ENCODE assay signal across 16 cellular contexts in genomic region chr19:17202249-17202648, GRCh38. TPM values are rescaled to one million over a fixed set of nuclear protein-coding genes. Genes with fewer than 3 reads are reported as not detected.
DNase-seq lines count a peak whose midpoint lies in the region; ATAC-seq, FAIRE-seq and TF ChIP-seq lines count a peak whose summit lies in the region.
"Had no signal": no experiment of that assay in that cellular context is flagged by ENCODE, and none has a peak within 500 bp of the region (broad histone marks: within the 10 kb centered on the region; RNA-seq: fewer than 3 reads in every experiment).

No MANE protein-coding gene starts in this region.

- no peak overlapping the region for H3K4me2 ChIP-seq in endothelial cell of umbilical vein (ENCODE audit: insufficient read depth, low read length)

- BruUV-seq in endothelial cell of umbilical vein (replicated peaks; lab: Mats Ljungman, UMichigan) = no TSS peak

- POLR2A ChIA-PET in endothelial cell of umbilical vein (lab: Charles Lee) = no interaction called here

- H3K9me1 ChIP-seq in endothelial cell of umbilical vein (replicated peaks; ENCODE audit: control insufficient read depth, extremely low read depth, insufficient read depth, low read length) = no peaks in the 10 kb centered on the region

- H3K4me3 ChIP-seq in endothelial cell of umbilical vein (replicated peaks in 1 of 3; ENCODE audit: insufficient read depth in 1 of 3, low read depth in 1 of 3, low read length in 3 of 3) (no peak overlapping the region), tibial artery (no peak overlapping the region)
- H3K4me3 ChIP-seq: left lung had no signal

- intact Hi-C loops in endothelial cell of umbilical vein (cut with micrococcal nuclease) (no loop called here), tibial artery (cut with DNase I; ENCODE audit: low total_unique reads) (no loop called here)

- CTCF ChIA-PET in endothelial cell of umbilical vein (lab: Charles Lee) = no interaction called here

- no peak overlapping the region for H3K9ac ChIP-seq in endothelial cell of umbilical vein (replicated peaks; ENCODE audit: extremely low read depth, insufficient read depth, low read length)

- H3K9me3 ChIP-seq in endothelial cell of umbilical vein (replicated peaks; ENCODE audit: control insufficient read depth, insufficient read depth, low read length) (no peaks in the 10 kb centered on the region), tibial artery (no peaks in the 10 kb centered on the region)
- H3K9me3 ChIP-seq: left lung had no signal

- H3K27me3 ChIP-seq in endothelial cell of umbilical vein (ENCODE audit: control insufficient read depth in 2 of 2, insufficient read depth in 2 of 2, low read length in 2 of 2) (no peaks in the 10 kb centered on the region), tibial artery (no peaks in the 10 kb centered on the region)
- H3K27me3 ChIP-seq: left lung had no signal

- no peak overlapping the region for H3K27ac ChIP-seq in endothelial cell of umbilical vein (ENCODE audit: insufficient read depth, low read depth, low read length)
- H3K27ac ChIP-seq in tibial artery = no peak overlapping the region
- H3K27ac ChIP-seq: left lung had no signal

- no peak for TF ChIP-seq POLR2A in endothelial cell of umbilical vein (IDR thresholded peaks at IDR 0.05; ENCODE audit: low read depth, low read length)

- H3K4me1 ChIP-seq in endothelial cell of umbilical vein (ENCODE audit: control insufficient read depth, extremely low read depth, insufficient read depth, low read length) (no peaks in the 10 kb centered on the region), tibial artery (no peaks in the 10 kb centered on the region)
- H3K4me1 ChIP-seq: left lung had no signal

- dilution Hi-C loops in endothelial cell of umbilical vein (cut with MboI; ENCODE audit: extremely low pct_ligation_motif_present, low sequenced_read_pairs) = no loop called here

- no peaks in the 10 kb centered on the region for H3K79me2 ChIP-seq in endothelial cell of umbilical vein (ENCODE audit: control insufficient read depth, insufficient read depth, low read length)

- H2AFZ ChIP-seq in endothelial cell of umbilical vein (ENCODE audit: low read depth, low read length) = no peak overlapping the region

- no peak for FAIRE-seq in endothelial cell of umbilical vein (lab: Jason Lieb, UNC)
- FAIRE-seq: frontal cortex had no signal

- H4K20me1 ChIP-seq in endothelial cell of umbilical vein (replicated peaks; ENCODE audit: control insufficient read depth, extremely low read depth, insufficient read depth, low read length) = no peaks in the 10 kb centered on the region

- H3K36me3 ChIP-seq in endothelial cell of umbilical vein (ENCODE audit: control insufficient read depth in 2 of 2, extremely low read depth in 1 of 2, insufficient read depth in 2 of 2, low read length in 2 of 2) (peaks cover 10 to 60% of the 10 kb centered on the region in 2 experiments), tibial artery (peaks cover 81 to 99% (median 86%) of the 10 kb centered on the region in 3 donors)

- DNase-seq in stimulated activated CD4-positive, alpha-beta T cell treated with anti-CD3 and anti-CD28 coated beads, Interleukin-4, amount 100 ng/mL, for 1 hour = peak; percentile 27
- DNase-seq in stimulated activated CD4-positive, alpha-beta T cell treated with anti-CD3 and anti-CD28 coated beads, Interleukin-2, amount 100 ng/mL, for 48 hours = no peak
- DNase-seq in SW480 (ENCODE audit: low spot score) (peak; percentile 53), endothelial cell of umbilical vein (ENCODE audit: low read depth, low spot score) (peak; percentile 22), glomerular visceral epithelial cell (ENCODE audit: extremely low spot score) (no peak), AG08395 (ENCODE audit: low spot score) (no peak), tibial artery (no peak)
- DNase-seq: activated CD4-positive, CD25-positive, alpha-beta regulatory T cell; left lung; NCI-H1105; NCI-H510A; nucleus accumbens; Right ventricle myocardium superior; stimulated activated naive CD4-positive, alpha-beta T cell treated with Interleukin-2 at 50 U/mL for 16 hours had no signal

- no peak for TF ChIP-seq CTCF in endothelial cell of umbilical vein (IDR thresholded peaks at IDR 0.05; ENCODE audit: extremely low read depth in 1 of 2, insufficient read depth in 1 of 2, low read depth in 1 of 2, low read length in 2 of 2)
- no peak for TF ChIP-seq CTCF in tibial artery (IDR thresholded peaks at IDR 0.05)

- ATAC-seq in HG02642 (IDR thresholded peaks at IDR 0.05; ENCODE audit: poor library complexity, unreplicated experiment) = no peak
- ATAC-seq: left lung had no signal

TF ChIP-seq in endothelial cell of umbilical vein, 7 proteins besides CTCF, POLR2A, EP300 and RAD21:
- no peak for TF ChIP-seq MYC (IDR thresholded peaks at IDR 0.05; ENCODE audit: low read depth, low read length)

RNA-seq across cellular contexts. Expression of gene USE1, which starts 12.9 kb away (rescaled TPM):
- 21.2 and 21.3 TPM in 2 replicates for total RNA-seq in endothelial cell of umbilical vein
- polyA plus RNA-seq in endothelial cell of umbilical vein = 27.6 and 29.8 TPM in 2 replicates
- 28.0 and 28.7 TPM in 2 replicates for polyA plus RNA-seq in endothelial cell of umbilical vein (2011; cell fraction: cytosol; rRNA removed)
- polyA plus RNA-seq in endothelial cell of umbilical vein (2011; cell fraction: nucleus; rRNA removed) = 33.4 and 37.0 TPM in 2 replicates
- 15.2 and 17.9 TPM in 2 replicates for polyA plus RNA-seq in endothelial cell of umbilical vein (2012)
- 10.6 and 14.3 TPM in 2 replicates for polyA minus RNA-seq in endothelial cell of umbilical vein
- 19.0 TPM for polyA minus RNA-seq in endothelial cell of umbilical vein (2011; cell fraction: cytosol; rRNA and poly(A)+ RNA removed)
- 8.7 and 9.6 TPM in 2 replicates for polyA minus RNA-seq in endothelial cell of umbilical vein (2011; cell fraction: nucleus; rRNA and poly(A)+ RNA removed)

RNA-seq across cellular contexts. Expression of gene OCEL1, which starts 23.8 kb away (rescaled TPM):
- total RNA-seq in endothelial cell of umbilical vein = 12.5 and 13.0 TPM in 2 replicates
- polyA plus RNA-seq in endothelial cell of umbilical vein = 7.4 and 7.7 TPM in 2 replicates
- polyA plus RNA-seq in endothelial cell of umbilical vein (2011; cell fraction: cytosol; rRNA removed) = 7.1 and 8.0 TPM in 2 replicates
- polyA plus RNA-seq in endothelial cell of umbilical vein (2011; cell fraction: nucleus; rRNA removed) = 6.6 and 7.6 TPM in 2 replicates
- polyA plus RNA-seq in endothelial cell of umbilical vein (2012) = 8.2 and 9.9 TPM in 2 replicates
- 2.5 and 2.8 TPM in 2 replicates for polyA minus RNA-seq in endothelial cell of umbilical vein
- polyA minus RNA-seq in endothelial cell of umbilical vein (2011; cell fraction: cytosol; rRNA and poly(A)+ RNA removed) = 9.4 TPM
- 0.77 and 2.0 TPM in 2 replicates for polyA minus RNA-seq in endothelial cell of umbilical vein (2011; cell fraction: nucleus; rRNA and poly(A)+ RNA removed)

RNA-seq across cellular contexts. Expression of gene NR2F6, which starts 43.5 kb away (rescaled TPM):
- total RNA-seq in endothelial cell of umbilical vein = 36.1 and 39.2 TPM in 2 replicates
- polyA plus RNA-seq in endothelial cell of umbilical vein = 38.9 and 53.7 TPM in 2 replicates
- polyA plus RNA-seq in endothelial cell of umbilical vein (2011; cell fraction: cytosol; rRNA removed) = 16.1 and 29.4 TPM in 2 replicates
- 13.1 and 13.5 TPM in 2 replicates for polyA plus RNA-seq in endothelial cell of umbilical vein (2011; cell fraction: nucleus; rRNA removed)
- 12.2 and 17.6 TPM in 2 replicates for polyA plus RNA-seq in endothelial cell of umbilical vein (2012)
- polyA minus RNA-seq in endothelial cell of umbilical vein = 12.3 and 20.8 TPM in 2 replicates
- 90.8 TPM for polyA minus RNA-seq in endothelial cell of umbilical vein (2011; cell fraction: cytosol; rRNA and poly(A)+ RNA removed)
- polyA minus RNA-seq in endothelial cell of umbilical vein (2011; cell fraction: nucleus; rRNA and poly(A)+ RNA removed) = 3.3 and 8.5 TPM in 2 replicates

Comparison
In these comparisons a context has a peak if more than half of its experiments do, and no peak if none do; other contexts are left out.
1. DNase-seq: peak in stimulated activated CD4-positive, alpha-beta T cell treated with anti-CD3 and anti-CD28 coated beads, Interleukin-4, amount 100 ng/mL, for 1 hour (single experiment), SW480 (single experiment) and endothelial cell of umbilical vein (single experiment); none in stimulated activated CD4-positive, alpha-beta T cell treated with anti-CD3 and anti-CD28 coated beads, Interleukin-2, amount 100 ng/mL, for 48 hours (0 of 2), glomerular visceral epithelial cell (single experiment), AG08395 (single experiment) and tibial artery (0 of 2).